ENCODE assay signal across 14 cellular contexts in the genomic region with DNA sequence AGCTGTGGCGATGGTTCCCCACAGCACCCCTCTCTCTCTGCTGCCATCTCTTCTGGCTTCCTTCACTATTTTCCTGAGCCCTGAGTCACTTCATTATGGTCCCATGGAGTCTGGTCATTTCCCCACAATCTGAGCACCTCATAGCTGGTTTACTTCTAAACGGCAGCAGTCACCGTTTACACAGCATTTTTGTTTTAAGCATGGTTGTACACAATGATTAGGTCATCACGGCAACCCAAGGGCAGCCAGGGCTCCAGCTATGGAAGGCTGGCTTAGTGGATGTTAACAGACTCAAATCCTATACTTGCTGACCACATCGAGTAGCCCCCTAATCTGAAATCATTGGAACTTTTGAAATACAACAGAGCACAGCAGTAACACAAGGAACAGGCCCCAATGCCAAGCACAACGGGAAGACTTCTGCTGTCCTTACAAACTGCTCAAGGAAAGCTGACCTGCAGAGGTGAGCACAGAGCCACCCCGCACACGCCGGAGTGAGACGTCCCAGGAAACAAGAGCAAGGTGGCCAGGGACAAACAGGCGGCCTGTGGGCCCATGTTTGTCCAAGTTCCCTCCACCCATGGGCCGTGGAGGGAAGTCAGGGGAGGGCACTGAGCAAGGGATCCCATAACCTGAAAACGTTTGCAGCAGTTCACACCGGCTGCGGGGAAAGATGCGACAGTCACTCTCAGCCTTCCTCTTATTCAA. TPM values are rescaled to one million over a fixed set of nuclear protein-coding genes. Genes with fewer than 3 reads are reported as not detected.
DNase-seq lines count a peak whose midpoint lies in the region; ATAC-seq, FAIRE-seq and TF ChIP-seq lines count a peak whose summit lies in the region.
"Had no signal": no experiment of that assay in that cellular context is flagged by ENCODE, and none has a peak within 500 bp of the region (broad histone marks: within the 10 kb centered on the region; RNA-seq: fewer than 3 reads in every experiment).

No MANE protein-coding gene starts in this region.

- no peak for TF ChIP-seq CTCF in astrocyte of the spinal cord (IDR thresholded peaks at IDR 0.05; ENCODE audit: low read depth, low read length)

- intact Hi-C loops in posterior vena cava (cut with DNase I) (no loop called here), aorta (cut with DNase I) (no loop called here)

- H3K4me3 ChIP-seq in astrocyte of the spinal cord (ENCODE audit: low read depth, low read length): no peak overlapping the region
- H3K4me3 ChIP-seq in aorta (ENCODE audit: low read length in 2 of 2): no peak overlapping the region

- DNase-seq in DMS53 (lab: John Stamatoyannopoulos, UW): peak; percentile 41
- no peak for DNase-seq in DMS53 treated with DMSO at 0.1 percent for 48 hours (lab: John Stamatoyannopoulos, UW; ENCODE audit: unreplicated experiment)
- peak; percentile 58 for DNase-seq in astrocyte of the spinal cord (ENCODE audit: low read depth, low spot score)
- DNase-seq in posterior vena cava (ENCODE audit: low spot score): no peak
- DNase-seq in aorta: no peak
- no peak for DNase-seq in NCI-H1092 treated with DMSO at 0.1 percent for 48 hours (lab: John Stamatoyannopoulos, UW)
- DNase-seq: activated CD8-positive, alpha-beta memory T cell treated with anti-CD3 and anti-CD28 coated beads, Interleukin-2, amount 10 ng/mL, durations not matched to agents 7 days and 5 days; activated naive CD8-positive, alpha-beta T cell treated with anti-CD3 and anti-CD28 coated beads, Interleukin-2, amount 50 U/mL, for 24 hours; naive B cell; NCI-H1436 treated with DMSO at 0.1 percent for 48 hours had no signal

- H3K27ac ChIP-seq in temporal lobe (ENCODE audit: low read depth, low read length): peak overlapping the region; percentile 47
- no peak overlapping the region for H3K27ac ChIP-seq in aorta (ENCODE audit: low read depth in 1 of 2, low read length in 2 of 2)
- H3K27ac ChIP-seq: 22Rv1 had no signal

- WGBS in aorta, 2 donors: 79 to 83% methylated on average over 16 of the region's 16 CpGs

- in situ Hi-C loops in astrocyte of the spinal cord (cut with HindIII; ENCODE audit: low sequenced_read_pairs): no loop called here

- H3K36me3 ChIP-seq in aorta (ENCODE audit: control insufficient read depth in 1 of 2, insufficient read depth in 2 of 2, low read length in 1 of 2): peaks cover 0 to 2% of the 10 kb centered on the region in 2 donors

- no peak for ATAC-seq in aorta (ENCODE audit: low FRiP score)
- ATAC-seq: activated CD8-positive, alpha-beta memory T cell treated with anti-CD3 and anti-CD28 coated beads, Interleukin-2, amount 10 ng/mL, durations not matched to agents 7 days and 5 days; activated naive CD8-positive, alpha-beta T cell treated with anti-CD3 and anti-CD28 coated beads, Interleukin-2, amount 50 U/mL, for 24 hours had no signal

- H3K4me1 ChIP-seq in aorta (ENCODE audit: control insufficient read depth in 1 of 2, insufficient read depth in 2 of 2, low read length in 2 of 2): peaks cover 0 to 2% of the 10 kb centered on the region in 2 donors

- no peaks in the 10 kb centered on the region for H3K27me3 ChIP-seq in aorta (ENCODE audit: control insufficient read depth in 1 of 2, insufficient read depth in 2 of 2, low read length in 1 of 2)

- peak; percentile 9 for FAIRE-seq in islet of Langerhans (lab: Jason Lieb, UNC)
- FAIRE-seq: endometrium had no signal

- no peaks in the 10 kb centered on the region for H3K9me3 ChIP-seq in aorta (ENCODE audit: control insufficient read depth, low read length)

RNA-seq across cellular contexts. Expression of a gene that starts 22.9 kb away (rescaled TPM):
- total RNA-seq in temporal lobe (130 TPM), posterior vena cava (10 to 100 TPM; 20.8 to 24.1 TPM), aorta (10 to 100 TPM; 26.4 to 28.0 TPM)
- polyA plus RNA-seq in aorta: 1 to 10 TPM; 2.5 to 5.2 TPM

Comparison
In these comparisons a context has a peak if more than half of its experiments do, and no peak if none do; other contexts are left out.
1. DNase-seq: peak in DMS53 (single experiment) and astrocyte of the spinal cord (single experiment); none in DMS53 treated with DMSO at 0.1 percent for 48 hours (single experiment), posterior vena cava (single experiment), aorta (0 of 2) and NCI-H1092 treated with DMSO at 0.1 percent for 48 hours (single experiment).